ENCODE assay signal across 9 cellular contexts in genomic region chr17:46727572-46728348, GRCh38.
DNase-seq lines count a peak whose midpoint lies in the region; ATAC-seq lines count a peak whose summit lies in the region.
"Had no signal": no experiment of that assay in that cellular context is flagged by ENCODE, and none has a peak within 500 bp of the region (broad histone marks: within the 10 kb centered on the region; RNA-seq: fewer than 3 reads in every experiment).

No MANE protein-coding gene starts in this region.

- no peak for ATAC-seq in GM19395 (IDR thresholded peaks at IDR 0.05; ENCODE audit: unreplicated experiment)
- ATAC-seq: mucosa of descending colon had no signal

- DNase-seq in HPDE6-E6E7 (ENCODE audit: extremely low spot score) (peak; percentile 67), amniotic epithelial cell (ENCODE audit: low read depth) (peak; percentile 86), glomerular visceral epithelial cell (ENCODE audit: extremely low spot score) (peak; percentile 70), NOMO-1 (lab: John Stamatoyannopoulos, UW; ENCODE audit: unreplicated experiment in 2 of 2) (no peak), NCI-H1930 (lab: John Stamatoyannopoulos, UW) (no peak)
- DNase-seq in activated CD8-positive, alpha-beta memory T cell treated with anti-CD3 and anti-CD28 coated beads, Interleukin-2, amount 50 U/mL, for 4 hours, result no peak
- DNase-seq: mucosa of descending colon, retina had no signal

Comparison
In these comparisons a context has a peak if more than half of its experiments do, and no peak if none do; other contexts are left out.
1. DNase-seq: peak in HPDE6-E6E7 (single experiment), amniotic epithelial cell (single experiment) and glomerular visceral epithelial cell (single experiment); none in activated CD8-positive, alpha-beta memory T cell treated with anti-CD3 and anti-CD28 coated beads, Interleukin-2, amount 50 U/mL, for 4 hours (single experiment), NOMO-1 (0 of 2) and NCI-H1930 (0 of 2).